In genomic region chr17:36641877-36642845, GRCh38 we compare ENCODE assay signal across 8 cellular contexts. TPM values are rescaled to one million over a fixed set of nuclear protein-coding genes. Genes with fewer than 3 reads are reported as not detected.
DNase-seq lines count a peak whose midpoint lies in the region; ATAC-seq, FAIRE-seq and TF ChIP-seq lines count a peak whose summit lies in the region.

No MANE protein-coding gene starts in this region.

- H3K79me1 ChIP-seq in H1 (ENCODE audit: low read depth, low read length): no peaks in the 10 kb centered on the region

- no peak overlapping the region for H2BK20ac ChIP-seq in H1 (ENCODE audit: low read length)

- H3K23ac ChIP-seq in H1 (ENCODE audit: insufficient read length): no peak overlapping the region

- no peak overlapping the region for H3K27ac Mint-ChIP-seq in neural progenitor cell

- no peak overlapping the region for H4K5ac ChIP-seq in H1 (ENCODE audit: insufficient read length, low read depth, low read length)

- no peak overlapping the region; the same call in 1 of the 2 replicates for H2BK12ac ChIP-seq in H1 (ENCODE audit: low read depth, low read length)

- in situ Hi-C loops in Panc1 (cut with HindIII; ENCODE audit: low pct_unique_long_range_greater_than_20kb, low sequenced_read_pairs): no loop called here

- H4K91ac ChIP-seq in H1 (replicated peaks; ENCODE audit: insufficient read length, low read length): no peak overlapping the region

- peaks cover 23 to 43% (median 30%) of the 10 kb centered on the region in 11 experiments for H3K27me3 ChIP-seq in BLaER1 treated with 17β-estradiol and CSF1 and Interleukin-3, amounts not matched to agents 10 nM and 100 nM
- H3K27me3 ChIP-seq in Panc1 (ENCODE audit: control insufficient read depth, insufficient read depth, low read length): peaks cover 3% of the 10 kb centered on the region; the same call in 1 of the 2 replicates
- H3K27me3 ChIP-seq in H1 (replicated peaks in 1 of 4; ENCODE audit: control insufficient read depth in 3 of 4, extremely low read depth in 1 of 4, insufficient read depth in 3 of 4, low read length in 3 of 4): peaks cover 19 to 47% (median 45%) of the 10 kb centered on the region in 4 experiments
- peaks cover 76% of the 10 kb centered on the region for H3K27me3 ChIP-seq in neural progenitor cell

- TF ChIP-seq EP300 in H1 (IDR thresholded peaks at IDR 0.05; ENCODE audit: borderline replicate concordance in 1 of 2, low read depth in 2 of 2, low read length in 2 of 2): no peak

- no peak overlapping the region for H3K14ac ChIP-seq in H1 (ENCODE audit: insufficient read length)

- peak overlapping the region; percentile 88; the same call in 1 of the 2 replicates for H2BK15ac ChIP-seq in H1 (ENCODE audit: low read length)

- H3K79me2 ChIP-seq in H1 (ENCODE audit: control insufficient read depth in 1 of 2, insufficient read depth in 2 of 2, low read length in 2 of 2) (no peaks in the 10 kb centered on the region), neural progenitor cell (ENCODE audit: low read depth) (no peaks in the 10 kb centered on the region)

- peak overlapping the region; percentile 84 for H3K4me3 Mint-ChIP-seq in neural progenitor cell

- no peak overlapping the region for H2BK5ac ChIP-seq in H1 (ENCODE audit: low read depth, low read length)

- DNase-seq in Panc1 (ENCODE audit: low read depth, low spot score) (no peak), H1 (ENCODE audit: low read depth in 1 of 2, low spot score in 2 of 2) (no peak), neural progenitor cell (ENCODE audit: low spot score) (peak; percentile 70), T1000 (lab: John Stamatoyannopoulos, UW) (no peak), NOMO-1 (lab: John Stamatoyannopoulos, UW; ENCODE audit: unreplicated experiment in 2 of 2) (no peak), HT-29 (ENCODE audit: low spot score) (no peak)

- CTCF ChIA-PET in Panc1 (lab: Charles Lee) (interaction anchor here (0.6 kb wide), 1 partner anchor 339 kb away, joined by 6 read pairs; no protein-coding TSS in a partner anchor), H1 (lab: Charles Lee; ENCODE audit: partially characterized antibody) (interaction anchor here (0.6 to 7.5 kb wide), 11 partner anchors 9 to 405 kb away, joined by 3 to 48 read pairs (median 6); partner anchors contain the start of gene MRM1)

- H3K4me2 ChIP-seq in BLaER1 treated with 17β-estradiol and CSF1 and Interleukin-3, amounts not matched to agents 10 nM and 100 nM: peak overlapping the region; percentile 59 to 94 (median 78)
- H3K4me2 ChIP-seq in H1 (ENCODE audit: insufficient read depth in 1 of 2, low read depth in 2 of 2, low read length in 2 of 2): peak overlapping the region; percentile 61 to 97
- H3K4me2 ChIP-seq in neural progenitor cell: peak overlapping the region; percentile 95

- H3K23me2 ChIP-seq in H1 (ENCODE audit: low read depth, low read length): peaks cover 11% of the 10 kb centered on the region

- peak overlapping the region in 4 of 11 experiments; percentile 5 to 18 (median 12); a peak in 2 of 22 replicates for H3K9ac ChIP-seq in BLaER1 treated with 17β-estradiol and CSF1 and Interleukin-3, amounts not matched to agents 10 nM and 100 nM
- H3K9ac ChIP-seq in H1 (replicated peaks in 1 of 4; ENCODE audit: extremely low read depth in 1 of 4, low read depth in 3 of 4, low read length in 3 of 4): no peak overlapping the region
- no peak overlapping the region for H3K9ac ChIP-seq in neural progenitor cell

- H3K4me3 ChIP-seq in BLaER1 treated with 17β-estradiol and CSF1 and Interleukin-3, amounts not matched to agents 10 nM and 100 nM: peak overlapping the region in 1 of 10 experiments; percentile 3; a peak in 1 of 20 replicates
- H3K4me3 ChIP-seq in Panc1 (ENCODE audit: low read depth in 2 of 2, low read length in 2 of 2) (peak overlapping the region; percentile 28 to 37), H1 (ENCODE audit: extremely low read depth in 1 of 4, insufficient read depth in 2 of 4, low read depth in 3 of 4, low read length in 4 of 4) (peak overlapping the region; percentile 37 to 70 (median 65)), neural progenitor cell (peak overlapping the region; percentile 59)

- TF ChIP-seq POLR2A in H1 (IDR thresholded peaks at IDR 0.05; ENCODE audit: control extremely low read depth in 1 of 2, low read depth in 2 of 2, low read length in 2 of 2): no peak

- H3K4me1 ChIP-seq in BLaER1 treated with 17β-estradiol and CSF1 and Interleukin-3, amounts not matched to agents 10 nM and 100 nM: peaks cover 16 to 25% (median 21%) of the 10 kb centered on the region in 10 experiments
- no peaks in the 10 kb centered on the region for H3K4me1 ChIP-seq in Panc1 (ENCODE audit: control insufficient read depth, insufficient read depth, low read length)
- peaks cover 0 to 6% (median 2%) of the 10 kb centered on the region in 4 experiments; a peak in 6 of 7 replicates for H3K4me1 ChIP-seq in H1 (replicated peaks in 1 of 4; ENCODE audit: control insufficient read depth in 3 of 4, insufficient read depth in 4 of 4, low read length in 3 of 4)
- peaks cover 16% of the 10 kb centered on the region for H3K4me1 ChIP-seq in neural progenitor cell

- no peak overlapping the region for H3K18ac ChIP-seq in H1 (ENCODE audit: extremely low read depth, low read length)

- H2AFZ ChIP-seq in H1 (ENCODE audit: low read length): no peak overlapping the region; the same call in 1 of the 2 replicates
- peak overlapping the region; percentile 92 for H2AFZ ChIP-seq in neural progenitor cell (replicated peaks)

- H3K56ac ChIP-seq in H1 (replicated peaks; ENCODE audit: insufficient read length, low read depth, low read length): no peak overlapping the region

- TF ChIP-seq RAD21 in H1 (IDR thresholded peaks at IDR 0.05 in 1 of 2, conservative IDR thresholded peaks at IDR 0.05 in 1 of 2; ENCODE audit: low read depth in 2 of 2, low read length in 2 of 2): no peak

- peaks cover 16% of the 10 kb centered on the region for H3F3A ChIP-seq in neural progenitor cell (ENCODE audit: low read depth)

- FAIRE-seq in H1 (lab: Jason Lieb, UNC): no peak

- no peak overlapping the region for H3K4ac ChIP-seq in H1 (replicated peaks; ENCODE audit: insufficient read length, low read depth, low read length)

- H4K20me1 ChIP-seq in BLaER1 treated with 17β-estradiol and CSF1 and Interleukin-3, amounts not matched to agents 10 nM and 100 nM: peaks cover 0 to 8% (median 0%) of the 10 kb centered on the region in 11 experiments; a peak in 1 of 22 replicates
- peaks cover 0 to under 1% of the 10 kb centered on the region in 2 experiments for H4K20me1 ChIP-seq in H1 (replicated peaks in 1 of 2; ENCODE audit: control insufficient read depth in 1 of 2, insufficient read depth in 2 of 2, low read length in 2 of 2)
- no peaks in the 10 kb centered on the region for H4K20me1 ChIP-seq in neural progenitor cell (ENCODE audit: low read depth)

- ATAC-seq in Panc1 (peak; percentile 67; the same call in 1 of the 2 replicates), GM21529 (IDR thresholded peaks at IDR 0.05; ENCODE audit: unreplicated experiment) (no peak)

- TF ChIP-seq CTCF in Panc1 (IDR thresholded peaks at IDR 0.05): no peak
- TF ChIP-seq CTCF in H1 (IDR thresholded peaks at IDR 0.05; ENCODE audit: control extremely low read depth in 1 of 3, insufficient read depth in 1 of 3, low read depth in 1 of 3, low read length in 3 of 3): no peak
- TF ChIP-seq CTCF in neural progenitor cell (IDR thresholded peaks at IDR 0.05): no peak

- peaks cover 60% of the 10 kb centered on the region for H3K27me3 Mint-ChIP-seq in neural progenitor cell (ENCODE audit: insufficient read depth, low read depth)

- intact Hi-C loops in Panc1 (cut with micrococcal nuclease; ENCODE audit: unreplicated experiment): no loop called here

- no peaks in the 10 kb centered on the region for H3K9me3 Mint-ChIP-seq in neural progenitor cell

- no peak overlapping the region for H3K27ac ChIP-seq in BLaER1 treated with 17β-estradiol and CSF1 and Interleukin-3, amounts not matched to agents 10 nM and 100 nM
- H3K27ac ChIP-seq in Panc1 (ENCODE audit: low read length): no peak overlapping the region
- H3K27ac ChIP-seq in H1 (ENCODE audit: low read depth, low read length): no peak overlapping the region
- no peak overlapping the region for H3K27ac ChIP-seq in neural progenitor cell

- H2BK120ac ChIP-seq in H1 (replicated peaks; ENCODE audit: low read depth, low read length): no peak overlapping the region

- no peaks in the 10 kb centered on the region for H3K36me3 ChIP-seq in BLaER1 treated with 17β-estradiol and CSF1 and Interleukin-3, amounts not matched to agents 10 nM and 100 nM
- H3K36me3 ChIP-seq in Panc1 (ENCODE audit: control insufficient read depth, insufficient read depth, low read length) (no peaks in the 10 kb centered on the region), H1 (ENCODE audit: control insufficient read depth in 2 of 4, insufficient read depth in 4 of 4, low read length in 3 of 4) (no peaks in the 10 kb centered on the region), neural progenitor cell (no peaks in the 10 kb centered on the region)

- H2AK5ac ChIP-seq in H1 (ENCODE audit: low read depth, low read length): no peak overlapping the region

- POLR2A ChIA-PET in Panc1 (lab: Charles Lee) (no interaction called here), H1 (lab: Charles Lee; ENCODE audit: partially characterized antibody) (interaction anchor here (1.0 to 2.0 kb wide), 4 partner anchors 16 to 134 kb away, joined by 3 to 7 read pairs (median 3); no protein-coding TSS in a partner anchor)

- WGBS in H1 (ENCODE audit: extremely low coverage in 1 of 2, insufficient coverage in 1 of 2, insufficient read length in 1 of 2, insufficient replicate concordance in 2 of 2, low coverage in 1 of 2, low lambda C conversion rate in 2 of 2, missing lambda C conversion rate in 1 of 2), 2 experiments: 8% methylated on average over 42 of the region's 64 CpGs; no CpG with 5 or more reads in 1 of the 2 experiments

- H3K4me1 Mint-ChIP-seq in neural progenitor cell: peaks cover 25% of the 10 kb centered on the region

- H3K9me3 ChIP-seq in BLaER1 treated with 17β-estradiol and CSF1 and Interleukin-3, amounts not matched to agents 10 nM and 100 nM (replicated peaks in 1 of 11): peaks cover 0 to 18% (median 14%) of the 10 kb centered on the region in 11 experiments; a peak in 15 of 22 replicates
- H3K9me3 ChIP-seq in Panc1 (ENCODE audit: control insufficient read depth, insufficient read depth, low read depth, low read length) (no peaks in the 10 kb centered on the region), H1 (ENCODE audit: insufficient read depth in 2 of 2, low read depth in 1 of 2, low read length in 1 of 2) (no peaks in the 10 kb centered on the region), neural progenitor cell (ENCODE audit: low read depth) (no peaks in the 10 kb centered on the region)

- BruUV-seq in Panc1 (replicated peaks; lab: Mats Ljungman, UMichigan): no TSS peak

- H4K8ac ChIP-seq in H1 (ENCODE audit: extremely low read depth, insufficient read depth, low read length): peak overlapping the region; percentile 59

- no peaks in the 10 kb centered on the region for H3K36me3 Mint-ChIP-seq in neural progenitor cell

RNA-seq across cellular contexts. Expression of gene MRM1, which starts 40.8 kb away (rescaled TPM):
- total RNA-seq in Panc1 (2021; ENCODE audit: unreplicated experiment) (7.8 TPM), neural progenitor cell (ENCODE audit: low replicate concordance) (0.65 and 4.1 TPM in 2 replicates)
- 5.6 TPM for polyA plus RNA-seq in Panc1 (2012; ENCODE audit: insufficient read length)
- 11.2 and 11.7 TPM in 2 replicates for total RNA-seq in H1 (2021; fragmentation: NEBNext Ultra II Directional; extraction: Animal tissue kit (Norgen Biotek cat#: 25700))
- polyA plus RNA-seq in H1 (2011; rRNA removed): 9.9 and 15.1 TPM in 2 replicates
- polyA plus RNA-seq in H1 (2011; cell fraction: cytosol; rRNA removed): 12.8 TPM
- 16.9 TPM for polyA plus RNA-seq in H1 (2011; cell fraction: nucleus; rRNA removed)
- polyA plus RNA-seq in H1 (2012, experiment 1 of 2): 6.4 to 10.6 TPM (median 9.8 TPM) in 4 replicates
- polyA plus RNA-seq in H1 (2012, experiment 2 of 2): 7.2 TPM
- polyA plus RNA-seq in H1 (2013, experiment 1 of 2): 5.2 TPM
- polyA plus RNA-seq in H1 (2013, experiment 2 of 2): 4.4 TPM
- polyA minus RNA-seq in H1 (2011; rRNA and poly(A)+ RNA removed): 2.0 and 3.7 TPM in 2 replicates
- polyA minus RNA-seq in H1 (2011; cell fraction: cytosol; rRNA and poly(A)+ RNA removed): 7.6 TPM
- 9.8 TPM for polyA minus RNA-seq in H1 (2011; cell fraction: nucleus; rRNA and poly(A)+ RNA removed)
- 25.6 and 28.3 TPM in 2 replicates for total RNA-seq in HT-29 (2014; rRNA removed; shearing (Covaris generic))

RNA-seq across cellular contexts. Expression of gene DHRS11, which starts 50.5 kb away (rescaled TPM):
- total RNA-seq in Panc1 (2021; ENCODE audit: unreplicated experiment) (11.8 TPM), neural progenitor cell (ENCODE audit: low replicate concordance) (14.4 and 27.3 TPM in 2 replicates)
- polyA plus RNA-seq in Panc1 (2012; ENCODE audit: insufficient read length): 10.1 TPM
- total RNA-seq in H1 (2021; fragmentation: NEBNext Ultra II Directional; extraction: Animal tissue kit (Norgen Biotek cat#: 25700)): 25.1 and 29.5 TPM in 2 replicates
- 63.3 and 76.9 TPM in 2 replicates for polyA plus RNA-seq in H1 (2011; rRNA removed)
- polyA plus RNA-seq in H1 (2011; cell fraction: cytosol; rRNA removed): 70.7 TPM
- 88.3 TPM for polyA plus RNA-seq in H1 (2011; cell fraction: nucleus; rRNA removed)
- polyA plus RNA-seq in H1 (2012, experiment 1 of 2): 39.9 to 47.2 TPM (median 45.3 TPM) in 4 replicates
- 43.6 TPM for polyA plus RNA-seq in H1 (2012, experiment 2 of 2)
- polyA plus RNA-seq in H1 (2013, experiment 1 of 2): 27.8 TPM
- 25.4 TPM for polyA plus RNA-seq in H1 (2013, experiment 2 of 2)
- polyA minus RNA-seq in H1 (2011; rRNA and poly(A)+ RNA removed): 60.4 TPM in 2 replicates
- 28.9 TPM for polyA minus RNA-seq in H1 (2011; cell fraction: cytosol; rRNA and poly(A)+ RNA removed)
- polyA minus RNA-seq in H1 (2011; cell fraction: nucleus; rRNA and poly(A)+ RNA removed): 26.5 TPM
- total RNA-seq in HT-29 (2014; rRNA removed; shearing (Covaris generic)): 124 TPM in 2 replicates
